In genomic region chr5:5340206-5340729, GRCh38 we compare ENCODE assay signal across 10 cellular contexts.
DNase-seq lines count a peak whose midpoint lies in the region; ATAC-seq and TF ChIP-seq lines count a peak whose summit lies in the region.
"Had no signal": no experiment of that assay in that cellular context is flagged by ENCODE, and none has a peak within 500 bp of the region (broad histone marks: within the 10 kb centered on the region; RNA-seq: fewer than 3 reads in every experiment).

No MANE protein-coding gene starts in this region.

- peak overlapping the region; percentile 41 for H3K4me2 ChIP-seq in mesenchymal stem cell (ENCODE audit: low read length, poor library complexity, severe bottlenecking)

- H3K27me3 ChIP-seq in dorsolateral prefrontal cortex (no peaks in the 10 kb centered on the region), mesenchymal stem cell (ENCODE audit: control insufficient read depth in 1 of 2, insufficient read depth in 1 of 2, low read length in 2 of 2) (no peaks in the 10 kb centered on the region)

- H3K36me3 ChIP-seq in mesenchymal stem cell (ENCODE audit: control insufficient read depth in 1 of 2, insufficient read depth in 2 of 2, low read depth in 1 of 2, low read length in 2 of 2) = no peaks in the 10 kb centered on the region

- H3K9me3 Mint-ChIP-seq in activated CD4-positive, alpha-beta T cell treated with anti-CD3 and anti-CD28 coated beads, Interleukin-2, amount 10 ng/mL, durations not matched to agents 24 days and 14 days = no peaks in the 10 kb centered on the region
- H3K9me3 Mint-ChIP-seq: memory B cell had no signal

- 0 out of 2 replicates have a peak, but pooled peaks have one; percentile 15 for TF ChIP-seq CTCF in 22Rv1 (IDR thresholded peaks at IDR 0.05)
- TF ChIP-seq CTCF in dorsolateral prefrontal cortex (IDR thresholded peaks at IDR 0.05 in 54 of 56, conservative IDR thresholded peaks at IDR 0.05 in 2 of 56; ENCODE audit: low read depth in 1 of 56, partially characterized antibody in 56 of 56) = peak in 3 of 56 donors; percentile 5 to 16 (median 14)

- no peak overlapping the region for H2BK15ac ChIP-seq in mesenchymal stem cell (ENCODE audit: low read depth, poor library complexity, severe bottlenecking)

- H3K23ac ChIP-seq in mesenchymal stem cell (ENCODE audit: low read length in 2 of 2) = no peak overlapping the region

- peaks cover 17% of the 10 kb centered on the region for H3K4me1 ChIP-seq in mesenchymal stem cell (ENCODE audit: control insufficient read depth, insufficient read depth, low read depth, low read length)

- H3K79me1 ChIP-seq in mesenchymal stem cell (replicated peaks; ENCODE audit: low read length, poor library complexity, severe bottlenecking) = no peaks in the 10 kb centered on the region

- H2BK120ac ChIP-seq in mesenchymal stem cell (ENCODE audit: low read depth, low read length) = no peak overlapping the region

- no peak overlapping the region for H3K4ac ChIP-seq in mesenchymal stem cell (ENCODE audit: low read depth in 1 of 2, low read length in 2 of 2)

- H3K27ac ChIP-seq in 22Rv1 (no peak overlapping the region), dorsolateral prefrontal cortex (peak overlapping the region in 26 of 59 donors; percentile 8 to 71 (median 31)), mesenchymal stem cell (ENCODE audit: low read length, poor library complexity, severe bottlenecking) (peak overlapping the region; percentile 53)

- H2BK5ac ChIP-seq in mesenchymal stem cell (ENCODE audit: low read depth, low read length, poor library complexity, severe bottlenecking) = no peak overlapping the region

- H3K36me3 Mint-ChIP-seq in activated CD4-positive, alpha-beta T cell treated with anti-CD3 and anti-CD28 coated beads, Interleukin-2, amount 10 ng/mL, durations not matched to agents 24 days and 14 days (ENCODE audit: low read depth) = no peaks in the 10 kb centered on the region
- H3K36me3 Mint-ChIP-seq: memory B cell had no signal

- TF ChIP-seq RAD21 in Ishikawa (IDR thresholded peaks at IDR 0.05; ENCODE audit: low read depth) = no peak

- H4K8ac ChIP-seq in mesenchymal stem cell (ENCODE audit: low read length) = peak overlapping the region; percentile 81

- no peaks in the 10 kb centered on the region for H3K27me3 Mint-ChIP-seq in activated CD4-positive, alpha-beta T cell treated with anti-CD3 and anti-CD28 coated beads, Interleukin-2, amount 10 ng/mL, durations not matched to agents 24 days and 14 days

- TF ChIP-seq EP300 in Ishikawa (IDR thresholded peaks at IDR 0.05; ENCODE audit: borderline replicate concordance) = no peak

- ATAC-seq in GM21390 (IDR thresholded peaks at IDR 0.05; ENCODE audit: unreplicated experiment) = no peak
- no peak for ATAC-seq in GM18909 (IDR thresholded peaks at IDR 0.05; ENCODE audit: poor library complexity, unreplicated experiment)

- H3K4me3 Mint-ChIP-seq in activated CD4-positive, alpha-beta T cell treated with anti-CD3 and anti-CD28 coated beads, Interleukin-2, amount 10 ng/mL, durations not matched to agents 24 days and 14 days = no peak overlapping the region
- H3K4me3 Mint-ChIP-seq: memory B cell had no signal

- no peak overlapping the region for H3K14ac ChIP-seq in mesenchymal stem cell (ENCODE audit: low read length in 2 of 2)

- WGBS in mesenchymal stem cell = 9% methylated on average over 15 of the region's 15 CpGs

- no peak overlapping the region for H2AK5ac ChIP-seq in mesenchymal stem cell (ENCODE audit: low read length, severe bottlenecking)

- DNase-seq in dorsolateral prefrontal cortex (peak in 6 of 10 donors; percentile 48 to 68 (median 55)), mesenchymal stem cell (peak; percentile 96), HuH-7.5 (ENCODE audit: low spot score) (no peak)
- DNase-seq in activated CD4-positive, alpha-beta T cell treated with anti-CD3 and anti-CD28 coated beads, Interleukin-2, amount 10 ng/mL, durations not matched to agents 24 days and 14 days = no peak
- DNase-seq: DND-41 had no signal

- no peaks in the 10 kb centered on the region for H3K4me1 Mint-ChIP-seq in activated CD4-positive, alpha-beta T cell treated with anti-CD3 and anti-CD28 coated beads, Interleukin-2, amount 10 ng/mL, durations not matched to agents 24 days and 14 days
- H3K4me1 Mint-ChIP-seq: memory B cell had no signal

- H2BK12ac ChIP-seq in mesenchymal stem cell (ENCODE audit: low read length in 2 of 2) = no peak overlapping the region

- H2AFZ ChIP-seq in mesenchymal stem cell (ENCODE audit: low read depth, low read length) = no peak overlapping the region

- H3K4me3 ChIP-seq in dorsolateral prefrontal cortex (peak overlapping the region in 1 of 59 donors; percentile 17), mesenchymal stem cell (ENCODE audit: insufficient read depth in 1 of 2, low read depth in 1 of 2, low read length in 2 of 2) (peak overlapping the region in 1 of 2 experiments; percentile 41)

- H3K9ac ChIP-seq in mesenchymal stem cell (ENCODE audit: low read length) = peak overlapping the region; percentile 47

- no peak overlapping the region for H3K27ac Mint-ChIP-seq in activated CD4-positive, alpha-beta T cell treated with anti-CD3 and anti-CD28 coated beads, Interleukin-2, amount 10 ng/mL, durations not matched to agents 24 days and 14 days
- H3K27ac Mint-ChIP-seq: memory B cell had no signal

- intact Hi-C loops in dorsolateral prefrontal cortex (cut with DNase I) = no loop called here
- intact Hi-C loops in activated CD4-positive, alpha-beta T cell treated with anti-CD3 and anti-CD28 coated beads, Interleukin-2, amount 10 ng/mL, durations not matched to agents 24 days and 14 days (cut with micrococcal nuclease) = no loop called here

- no peak overlapping the region for H4K91ac ChIP-seq in mesenchymal stem cell (ENCODE audit: low read length)

- H3K18ac ChIP-seq in mesenchymal stem cell (ENCODE audit: low read depth in 1 of 2, low read length in 2 of 2) = peak overlapping the region in 1 of 2 experiments; percentile 88

- H3K9me3 ChIP-seq in mesenchymal stem cell (ENCODE audit: control insufficient read depth, low read length) = no peaks in the 10 kb centered on the region

TF ChIP-seq in Ishikawa, 13 proteins besides CTCF, POLR2A, EP300 and RAD21:
- TF ChIP-seq CREB1 (IDR thresholded peaks at IDR 0.05; ENCODE audit: low read depth) = no peak
- peak; percentile 63 for TF ChIP-seq TEAD4 (IDR thresholded peaks at IDR 0.05)
- no peak for TF ChIP-seq NFIC (IDR thresholded peaks at IDR 0.05)

Comparison
In these comparisons a context has a peak if more than half of its experiments do, and no peak if none do; other contexts are left out.
1. DNase-seq: peak in dorsolateral prefrontal cortex (6 of 10) and mesenchymal stem cell (single experiment); none in HuH-7.5 (single experiment) and activated CD4-positive, alpha-beta T cell treated with anti-CD3 and anti-CD28 coated beads, Interleukin-2, amount 10 ng/mL, durations not matched to agents 24 days and 14 days (single experiment).